Comparison of ENCODE assay signal across 18 cellular contexts in genomic region chr22:31246687-31247086, GRCh38. TPM values are rescaled to one million over a fixed set of nuclear protein-coding genes. Genes with fewer than 3 reads are reported as not detected.
DNase-seq lines count a peak whose midpoint lies in the region; ATAC-seq and TF ChIP-seq lines count a peak whose summit lies in the region.
"Had no signal": no experiment of that assay in that cellular context is flagged by ENCODE, and none has a peak within 500 bp of the region (broad histone marks: within the 10 kb centered on the region; RNA-seq: fewer than 3 reads in every experiment).

No MANE protein-coding gene starts in this region.

- no peak overlapping the region for H3K4me3 Mint-ChIP-seq in endothelial cell (ENCODE audit: unreplicated experiment)

- CTCF ChIA-PET in HEK293 (lab: Yijun Ruan, JAX), result interaction anchor here (0.5 to 6.3 kb wide), 5 partner anchors 16 to 138 kb away, joined by 3 to 41 read pairs (median 5); partner anchors contain the start of gene LIMK2

- DNase-seq in RWPE2 (ENCODE audit: low spot score) (no peak), endothelial cell (ENCODE audit: low spot score) (no peak), SW480 (ENCODE audit: low spot score) (no peak), UCSD-AML1 (lab: John Stamatoyannopoulos, UW; ENCODE audit: unreplicated experiment) (no peak)
- DNase-seq: BE2C; Calu3; CD4-positive, alpha-beta memory T cell; DMS53; KBM-7; NCI-H1417 treated with DMSO at 0.1 percent for 48 hours; NCI-H1930; NCI-H2171; NCI-H446 treated with DMSO at 0.1 percent for 48 hours; NCI-H748 treated with DMSO at 0.1 percent for 48 hours had no signal

- no peak for ATAC-seq in RWPE2 (ENCODE audit: low read depth)
- no peak for ATAC-seq in HG02759 (IDR thresholded peaks at IDR 0.05; ENCODE audit: unreplicated experiment)
- ATAC-seq: Right ventricle myocardium inferior had no signal

- H3K9me3 ChIP-seq in HEK293 (ENCODE audit: control insufficient read depth, insufficient read depth, low read depth, low read length), result no peaks in the 10 kb centered on the region
- H3K9me3 ChIP-seq in RWPE2 (ENCODE audit: severe bottlenecking), result no peaks in the 10 kb centered on the region
- no peaks in the 10 kb centered on the region for H3K9me3 ChIP-seq in neutrophil
- H3K9me3 ChIP-seq: BE2C had no signal

- TF ChIP-seq CTCF in HEK293 (tag by site-specific recombination; IDR thresholded peaks at IDR 0.05) (no peak), RWPE2 (IDR thresholded peaks at IDR 0.05; ENCODE audit: poor library complexity, severe bottlenecking) (no peak), endothelial cell (IDR thresholded peaks at IDR 0.05; ENCODE audit: unreplicated experiment) (no peak), neutrophil (IDR thresholded peaks at IDR 0.05) (no peak)

- no peaks in the 10 kb centered on the region for H3K9me3 Mint-ChIP-seq in endothelial cell (ENCODE audit: unreplicated experiment)
- H3K9me3 Mint-ChIP-seq: CD4-positive, alpha-beta memory T cell had no signal

- H3K36me3 Mint-ChIP-seq in endothelial cell (ENCODE audit: low read depth, unreplicated experiment), result peaks cover 20% of the 10 kb centered on the region

- H3K27me3 Mint-ChIP-seq in endothelial cell (ENCODE audit: unreplicated experiment), result peaks cover 2% of the 10 kb centered on the region
- H3K27me3 Mint-ChIP-seq: CD4-positive, alpha-beta memory T cell had no signal

- H3K27me3 ChIP-seq in RWPE2 (ENCODE audit: insufficient read depth, poor library complexity, severe bottlenecking) (no peaks in the 10 kb centered on the region), neutrophil (no peaks in the 10 kb centered on the region)
- H3K27me3 ChIP-seq: BE2C had no signal

- H3K36me3 ChIP-seq in HEK293 (ENCODE audit: control insufficient read depth in 2 of 2, insufficient read depth in 1 of 2, low read length in 2 of 2) (no peaks in the 10 kb centered on the region), RWPE2 (ENCODE audit: low read depth) (peaks cover 24% of the 10 kb centered on the region), neutrophil (peaks cover 91% of the 10 kb centered on the region)
- H3K36me3 ChIP-seq: BE2C had no signal

- peaks cover 2% of the 10 kb centered on the region; the same call in 1 of the 2 replicates for H3K4me1 ChIP-seq in HEK293 (ENCODE audit: control insufficient read depth, insufficient read depth, low read length)
- H3K4me1 ChIP-seq in RWPE2 (ENCODE audit: insufficient read depth, poor library complexity, severe bottlenecking), result peaks cover 45% of the 10 kb centered on the region
- H3K4me1 ChIP-seq in neutrophil (ENCODE audit: control insufficient read depth in 1 of 2, insufficient read depth in 1 of 2, low read depth in 1 of 2, low read length in 1 of 2), result peaks cover 31 to 33% of the 10 kb centered on the region in 2 experiments
- H3K4me1 ChIP-seq: BE2C had no signal

- H3K27ac ChIP-seq in HEK293 (ENCODE audit: extremely low read depth, low read depth, low read length), result no peak overlapping the region
- peak overlapping the region; percentile 95 for H3K27ac ChIP-seq in RWPE2 (ENCODE audit: poor library complexity, severe bottlenecking)
- H3K27ac ChIP-seq in neutrophil, result peak overlapping the region; percentile 72

- H3K4me1 Mint-ChIP-seq in endothelial cell (ENCODE audit: unreplicated experiment), result peaks cover 59% of the 10 kb centered on the region

- H3K27ac Mint-ChIP-seq in endothelial cell (ENCODE audit: unreplicated experiment), result peak overlapping the region; percentile 59

- H3K4me3 ChIP-seq in HEK293 (ENCODE audit: low read depth, low read length) (no peak overlapping the region), RWPE2 (ENCODE audit: severe bottlenecking) (no peak overlapping the region), neutrophil (ENCODE audit: low read depth in 1 of 2, low read length in 1 of 2) (no peak overlapping the region)

- POLR2A ChIA-PET in HEK293 (lab: Yijun Ruan, JAX), result interaction anchor here (0.6 to 0.7 kb wide), 3 partner anchors 87 to 375 kb away, joined by 3 to 4 read pairs (median 4); partner anchors contain the start of gene RNF185

TF ChIP-seq in HEK293, 187 proteins besides CTCF, POLR2A, EP300 and RAD21:
- no peak for TF ChIP-seq REPIN1 (tag by site-specific recombination; IDR thresholded peaks at IDR 0.05; ENCODE audit: low read depth)
- peak; percentile 69; the same call in 1 of the 2 replicates for TF ChIP-seq ATF2 (tag by site-specific recombination; IDR thresholded peaks at IDR 0.05; ENCODE audit: low read depth)
- TF ChIP-seq HOXA7 (CRISPR knock-in tag; IDR thresholded peaks at IDR 0.05; ENCODE audit: borderline replicate concordance), result no peak
- TF ChIP-seq OSR2 (tag by site-specific recombination; IDR thresholded peaks at IDR 0.05), result peak; percentile 31; the same call in 1 of the 2 replicates
- TF ChIP-seq ZNF629 (tag by site-specific recombination; IDR thresholded peaks at IDR 0.05), result peak; percentile 83
- TF ChIP-seq ZEB2 (tag by site-specific recombination; IDR thresholded peaks at IDR 0.05), result peak; percentile 52; the same call in 1 of the 2 replicates
- TF ChIP-seq SP7 (tag by site-specific recombination; IDR thresholded peaks at IDR 0.05), result no peak
- TF ChIP-seq ZNF639 (tag by site-specific recombination; IDR thresholded peaks at IDR 0.05), result 0 out of 2 replicates have a peak, but pooled peaks have one; percentile 38
- no peak for TF ChIP-seq ZNF610 (tag by site-specific recombination; IDR thresholded peaks at IDR 0.05; ENCODE audit: borderline replicate concordance)
- TF ChIP-seq ZNF664 (tag by site-specific recombination; IDR thresholded peaks at IDR 0.05), result peak; percentile 85; the same call in 1 of the 2 replicates
- no peak for TF ChIP-seq ZNF624 (tag by site-specific recombination; IDR thresholded peaks at IDR 0.05)

RNA-seq across cellular contexts. Expression of gene LIMK2, which starts 34.6 kb away (rescaled TPM):
- 248 TPM for total RNA-seq in endothelial cell (ENCODE audit: unreplicated experiment)

RNA-seq across cellular contexts. Expression of gene PIK3IP1, which starts 45.6 kb away (rescaled TPM):
- total RNA-seq in endothelial cell (ENCODE audit: unreplicated experiment), result 13.4 TPM
